Comparison of ENCODE assay signal across 28 cellular contexts in genomic region chr16:69855587-69855986, GRCh38.
A peak's percentile ranks its signal among the peaks of the same experiment; 100 is the strongest.
DNase-seq lines count a peak whose midpoint lies in the region; ATAC-seq, FAIRE-seq and TF ChIP-seq lines count a peak whose summit lies in the region.
"Had no signal": no experiment of that assay in that cellular context is flagged by ENCODE, and none has a peak within 500 bp of the region (broad histone marks: within the 10 kb centered on the region; RNA-seq: fewer than 3 reads in every experiment).

No MANE protein-coding gene starts in this region.

- H4K20me1 ChIP-seq in endothelial cell of umbilical vein (replicated peaks; ENCODE audit: control insufficient read depth, extremely low read depth, insufficient read depth, low read length) = no peaks in the 10 kb centered on the region

- DNase-seq in CD14-positive monocyte (ENCODE audit: low spot score) = no peak
- no peak for DNase-seq in HFFc6
- peak; percentile 66 for DNase-seq in endothelial cell of umbilical vein (ENCODE audit: low read depth, low spot score)
- peak; percentile 49 for DNase-seq in pulmonary artery endothelial cell (ENCODE audit: low read depth, low spot score)
- no peak for DNase-seq in endodermal cell
- DNase-seq: activated CD4-positive, alpha-beta memory T cell treated with anti-CD3 and anti-CD28 coated beads, Interleukin-2, amount 10 ng/mL, durations not matched to agents 7 days and 5 days; activated CD4-positive, CD25-positive, alpha-beta regulatory T cell treated with anti-CD3 and anti-CD28 coated beads, Interleukin-2, amount 50 U/mL, for 72 hours; activated gamma-delta T cell; activated naive CD8-positive, alpha-beta T cell treated with anti-CD3 and anti-CD28 coated beads, Interleukin-2, amount 50 U/mL, for 24 hours; cerebellar nuclear complex; COR-L47; DMS53; GDM1; HCEC 1CT; head of caudate nucleus; mesenchymal stem cell; MV-4-11; NCI-H146; NCI-H510A; SK-N-SH; stimulated activated naive CD8-positive, alpha-beta T cell treated with anti-CD3 and anti-CD28 coated beads, Interleukin-15, Interleukin-2, amounts not matched to agents 100 U/mL and 50 U/mL, for 24 hours; testis had no signal

- POLR2A ChIA-PET in endothelial cell of umbilical vein (lab: Charles Lee) = no interaction called here

- peaks cover 56 to 83% of the 10 kb centered on the region in 2 donors for H3K36me3 Mint-ChIP-seq in CD14-positive monocyte
- H3K36me3 Mint-ChIP-seq in HFFc6 (ENCODE audit: low read depth) = peaks cover 14% of the 10 kb centered on the region
- H3K36me3 Mint-ChIP-seq in endodermal cell (ENCODE audit: low read depth) = peaks cover 41% of the 10 kb centered on the region

- WGBS in endodermal cell (ENCODE audit: insufficient coverage in 1 of 2, insufficient read length in 1 of 2), 2 experiments = 82 to 92% methylated on average over 2 of the region's 2 CpGs

- H3K4me2 ChIP-seq in endothelial cell of umbilical vein (ENCODE audit: insufficient read depth, low read length) = peak overlapping the region; percentile 12
- H3K4me2 ChIP-seq: neural progenitor cell, SK-N-SH had no signal

- no TSS peak for BruUV-seq in endothelial cell of umbilical vein (replicated peaks; lab: Mats Ljungman, UMichigan)

- no peaks in the 10 kb centered on the region for H3K9me1 ChIP-seq in endothelial cell of umbilical vein (replicated peaks; ENCODE audit: control insufficient read depth, extremely low read depth, insufficient read depth, low read length)

- no peak for TF ChIP-seq POLR2A in endothelial cell of umbilical vein (IDR thresholded peaks at IDR 0.05; ENCODE audit: low read depth, low read length)

- peak overlapping the region; percentile 71 for H3K27ac ChIP-seq in endothelial cell of umbilical vein (ENCODE audit: insufficient read depth, low read depth, low read length)
- H3K27ac ChIP-seq in endodermal cell (ENCODE audit: low read depth, low read length) = no peak overlapping the region
- H3K27ac ChIP-seq: neural progenitor cell, testis had no signal

- intact Hi-C loops in CD14-positive monocyte (cut with micrococcal nuclease) (no loop called here), endothelial cell of umbilical vein (cut with micrococcal nuclease) (no loop called here)

- H3K27ac Mint-ChIP-seq in CD14-positive monocyte = peak overlapping the region in 5 of 7 donors; percentile 16 to 78 (median 44)
- H3K27ac Mint-ChIP-seq in HFFc6 = peak overlapping the region; percentile 10; the same call in 1 of the 2 replicates
- H3K27ac Mint-ChIP-seq in endodermal cell = no peak overlapping the region
- H3K27ac Mint-ChIP-seq: activated CD4-positive, alpha-beta memory T cell treated with anti-CD3 and anti-CD28 coated beads, Interleukin-2, amount 10 ng/mL, durations not matched to agents 7 days and 5 days; activated naive CD8-positive, alpha-beta T cell treated with anti-CD3 and anti-CD28 coated beads, Interleukin-2, amount 50 U/mL, for 24 hours; B cell; neural progenitor cell; T-helper 1 cell treated with Interleukin-12 subunit alpha and Interleukin-12 subunit beta and Interleukin-4 antibody, amounts not matched to agents 30 μg/mL and 1 μg/mL, for 36 hours had no signal

- H3K27me3 ChIP-seq in endothelial cell of umbilical vein (ENCODE audit: control insufficient read depth in 2 of 2, insufficient read depth in 2 of 2, low read length in 2 of 2) (no peaks in the 10 kb centered on the region), endodermal cell (ENCODE audit: control insufficient read depth, insufficient read depth, low read length, poor library complexity, severe bottlenecking) (no peaks in the 10 kb centered on the region)
- H3K27me3 ChIP-seq: neural progenitor cell, testis had no signal

- TF ChIP-seq CTCF in CD14-positive monocyte (IDR thresholded peaks at IDR 0.05) (no peak), HFFc6 (IDR thresholded peaks at IDR 0.05) (no peak), endothelial cell of umbilical vein (IDR thresholded peaks at IDR 0.05; ENCODE audit: extremely low read depth in 1 of 2, insufficient read depth in 1 of 2, low read depth in 1 of 2, low read length in 2 of 2) (no peak), endodermal cell (conservative IDR thresholded peaks at IDR 0.05) (no peak)

- CTCF ChIA-PET in endothelial cell of umbilical vein (lab: Charles Lee) = no interaction called here

- no peak for ATAC-seq in HG03175 (IDR thresholded peaks at IDR 0.05; ENCODE audit: unreplicated experiment)
- no peak for ATAC-seq in HG03432 (IDR thresholded peaks at IDR 0.05; ENCODE audit: unreplicated experiment)
- ATAC-seq: activated naive CD8-positive, alpha-beta T cell treated with anti-CD3 and anti-CD28 coated beads, Interleukin-2, amount 50 U/mL, for 24 hours; stimulated activated naive CD8-positive, alpha-beta T cell treated with anti-CD3 and anti-CD28 coated beads, Interleukin-15, Interleukin-2, amounts not matched to agents 100 U/mL and 50 U/mL, for 24 hours had no signal

- H3K4me3 Mint-ChIP-seq in CD14-positive monocyte (no peak overlapping the region), HFFc6 (no peak overlapping the region), endodermal cell (no peak overlapping the region)
- H3K4me3 Mint-ChIP-seq: activated CD4-positive, alpha-beta memory T cell treated with anti-CD3 and anti-CD28 coated beads, Interleukin-2, amount 10 ng/mL, durations not matched to agents 7 days and 5 days; activated naive CD8-positive, alpha-beta T cell treated with anti-CD3 and anti-CD28 coated beads, Interleukin-2, amount 50 U/mL, for 24 hours; B cell; neural progenitor cell; T-helper 1 cell treated with Interleukin-12 subunit alpha and Interleukin-12 subunit beta and Interleukin-4 antibody, amounts not matched to agents 30 μg/mL and 1 μg/mL, for 36 hours had no signal

- H3K79me2 ChIP-seq in endothelial cell of umbilical vein (ENCODE audit: control insufficient read depth, insufficient read depth, low read length) = no peaks in the 10 kb centered on the region

- H3K9me3 ChIP-seq in endothelial cell of umbilical vein (replicated peaks; ENCODE audit: control insufficient read depth, insufficient read depth, low read length) = no peaks in the 10 kb centered on the region
- H3K9me3 ChIP-seq in endodermal cell (ENCODE audit: control insufficient read depth, low read length) = peaks cover 6% of the 10 kb centered on the region
- H3K9me3 ChIP-seq: SK-N-SH, testis had no signal

- H3K9ac ChIP-seq in endothelial cell of umbilical vein (replicated peaks; ENCODE audit: extremely low read depth, insufficient read depth, low read length) (peak overlapping the region; percentile 22), endodermal cell (ENCODE audit: extremely low read depth, low read length, poor library complexity, severe bottlenecking) (no peak overlapping the region)
- H3K9ac ChIP-seq: neural progenitor cell, SK-N-SH had no signal

- peaks cover 0 to 1% (median 0%) of the 10 kb centered on the region in 3 donors for H3K27me3 Mint-ChIP-seq in CD14-positive monocyte (ENCODE audit: low read depth in 3 of 3)
- H3K27me3 Mint-ChIP-seq in HFFc6 (ENCODE audit: insufficient read depth) = no peaks in the 10 kb centered on the region; the same call in 1 of the 2 replicates
- no peaks in the 10 kb centered on the region for H3K27me3 Mint-ChIP-seq in endodermal cell (ENCODE audit: insufficient read depth)
- H3K27me3 Mint-ChIP-seq: activated CD4-positive, alpha-beta memory T cell treated with anti-CD3 and anti-CD28 coated beads, Interleukin-2, amount 10 ng/mL, durations not matched to agents 7 days and 5 days; activated naive CD8-positive, alpha-beta T cell treated with anti-CD3 and anti-CD28 coated beads, Interleukin-2, amount 50 U/mL, for 24 hours; B cell had no signal

- H3K4me1 ChIP-seq in endothelial cell of umbilical vein (ENCODE audit: control insufficient read depth, extremely low read depth, insufficient read depth, low read length) = peaks cover 11% of the 10 kb centered on the region
- H3K4me1 ChIP-seq in endodermal cell (ENCODE audit: control insufficient read depth, insufficient read depth, low read length) = no peaks in the 10 kb centered on the region
- H3K4me1 ChIP-seq: neural progenitor cell had no signal

- H3K36me3 ChIP-seq in endothelial cell of umbilical vein (ENCODE audit: control insufficient read depth in 2 of 2, extremely low read depth in 1 of 2, insufficient read depth in 2 of 2, low read length in 2 of 2) = no peaks in the 10 kb centered on the region
- peaks cover 8% of the 10 kb centered on the region for H3K36me3 ChIP-seq in endodermal cell (ENCODE audit: control insufficient read depth, insufficient read depth, low read length)
- H3K36me3 ChIP-seq: neural progenitor cell had no signal

- dilution Hi-C loops in endothelial cell of umbilical vein (cut with MboI; ENCODE audit: extremely low pct_ligation_motif_present, low sequenced_read_pairs) = no loop called here

- H3K9me3 Mint-ChIP-seq in CD14-positive monocyte (no peaks in the 10 kb centered on the region), HFFc6 (no peaks in the 10 kb centered on the region), endodermal cell (peaks cover 7% of the 10 kb centered on the region)
- H3K9me3 Mint-ChIP-seq: activated CD4-positive, alpha-beta memory T cell treated with anti-CD3 and anti-CD28 coated beads, Interleukin-2, amount 10 ng/mL, durations not matched to agents 7 days and 5 days; activated naive CD8-positive, alpha-beta T cell treated with anti-CD3 and anti-CD28 coated beads, Interleukin-2, amount 50 U/mL, for 24 hours; neural progenitor cell; T-helper 1 cell treated with Interleukin-12 subunit alpha and Interleukin-12 subunit beta and Interleukin-4 antibody, amounts not matched to agents 30 μg/mL and 1 μg/mL, for 36 hours had no signal

- H3K4me3 ChIP-seq in endothelial cell of umbilical vein (replicated peaks in 1 of 3; ENCODE audit: insufficient read depth in 1 of 3, low read depth in 1 of 3, low read length in 3 of 3) (no peak overlapping the region), endodermal cell (ENCODE audit: low read length) (no peak overlapping the region)
- H3K4me3 ChIP-seq: neural progenitor cell, testis had no signal

- peak overlapping the region; percentile 46 for H2AFZ ChIP-seq in endothelial cell of umbilical vein (ENCODE audit: low read depth, low read length)
- H2AFZ ChIP-seq: neural progenitor cell had no signal

- H3K4me1 Mint-ChIP-seq in CD14-positive monocyte (peaks cover 7% of the 10 kb centered on the region), HFFc6 (ENCODE audit: low read depth) (peaks cover 24% of the 10 kb centered on the region), endodermal cell (no peaks in the 10 kb centered on the region)

- peak; percentile 83 for FAIRE-seq in endothelial cell of umbilical vein (lab: Jason Lieb, UNC)
- FAIRE-seq: GM19239 had no signal

TF ChIP-seq in endothelial cell of umbilical vein, 7 proteins besides CTCF, POLR2A, EP300 and RAD21:
- peak; percentile 38 for TF ChIP-seq FOS (IDR thresholded peaks at IDR 0.05; ENCODE audit: borderline replicate concordance, insufficient read depth, low read length)
- peak; percentile 55 for TF ChIP-seq JUN (IDR thresholded peaks at IDR 0.05; ENCODE audit: borderline replicate concordance, insufficient read depth, insufficient read length, low read depth)
- TF ChIP-seq POLR2AphosphoS5 (IDR thresholded peaks at IDR 0.05; ENCODE audit: insufficient read depth, low read depth, low read length) = no peak

Comparison
In these comparisons a context has a peak if more than half of its experiments do, and no peak if none do; other contexts are left out.
1. DNase-seq: peak in endothelial cell of umbilical vein (single experiment) and pulmonary artery endothelial cell (single experiment); none in CD14-positive monocyte (single experiment), HFFc6 (single experiment) and endodermal cell (single experiment).